ENCODE assay signal across 3 cellular contexts in genomic region chr6:84767591-84768201, GRCh38.
TF ChIP-seq lines count a peak whose summit lies in the region.

No MANE protein-coding gene starts in this region.

TF ChIP-seq in A549, 52 proteins besides CTCF, POLR2A, EP300 and RAD21:
- TF ChIP-seq GATA3 (IDR thresholded peaks at IDR 0.05; ENCODE audit: borderline replicate concordance) (no peak), HOXB13 (CRISPR knock-in tag; IDR thresholded peaks at IDR 0.05; ENCODE audit: low read depth) (no peak), SMC3 (IDR thresholded peaks at IDR 0.05) (no peak)

TF ChIP-seq in GM23338, 12 proteins besides CTCF, POLR2A, EP300 and RAD21:
- TF ChIP-seq CREB1 (CRISPR knock-in tag; IDR thresholded peaks at IDR 0.05; ENCODE audit: low read depth) (no peak), EZH2 (IDR thresholded peaks at IDR 0.05; ENCODE audit: low read depth, unreplicated experiment) (peak; percentile 69)

TF ChIP-seq in neural cell, 6 proteins besides CTCF, POLR2A, EP300 and RAD21:
- TF ChIP-seq REST (IDR thresholded peaks at IDR 0.05; ENCODE audit: borderline replicate concordance): no peak
- TF ChIP-seq POLR2AphosphoS5 (IDR thresholded peaks at IDR 0.05): peak; percentile 39
